Comparison of ENCODE assay signal across 1 cellular context in the genomic region with DNA sequence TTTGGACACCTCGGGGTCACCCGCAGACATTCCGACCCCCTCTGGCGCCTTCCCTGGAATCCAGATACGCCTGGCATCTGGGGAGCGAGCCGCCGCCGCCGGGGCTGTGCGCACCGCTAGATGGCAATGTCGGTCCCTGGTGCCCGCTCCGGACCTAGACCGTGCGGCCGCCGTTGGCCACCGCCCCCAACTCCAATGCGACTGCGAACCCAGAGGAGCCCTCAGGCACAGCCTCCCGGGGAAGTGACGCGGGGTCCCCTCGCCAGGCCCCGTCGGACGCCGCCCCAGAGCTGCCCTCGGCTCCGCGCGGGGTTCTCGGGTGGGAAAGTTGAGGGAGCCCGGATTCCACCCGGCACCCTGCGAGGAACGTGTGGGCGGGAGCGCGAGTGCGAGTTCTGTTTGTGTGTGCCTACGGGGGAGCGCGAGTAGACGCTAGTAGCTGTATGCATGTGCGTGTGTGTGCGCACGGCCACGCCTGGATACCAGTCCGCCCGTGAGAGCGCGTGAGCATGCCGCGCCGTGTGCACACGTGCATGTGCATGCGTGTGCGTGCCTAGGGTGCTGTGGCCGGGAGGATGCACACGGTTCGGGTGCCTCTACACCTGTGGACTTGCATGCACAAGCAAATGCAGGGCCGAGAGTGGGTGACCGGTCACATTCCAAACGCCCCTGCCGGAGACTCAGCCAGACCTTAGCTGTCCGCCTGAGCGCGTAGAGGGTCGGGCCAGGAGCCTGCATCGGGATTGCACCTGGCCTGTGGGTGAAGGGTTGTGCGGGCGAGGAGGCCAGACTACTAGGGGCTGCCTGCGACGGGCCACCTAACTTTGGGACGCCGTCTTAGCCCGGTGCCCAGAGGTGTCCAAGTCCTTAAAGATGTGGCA.
TF ChIP-seq lines count a peak whose summit lies in the region.

No MANE protein-coding gene starts in this region.

TF ChIP-seq in HepG2, 621 proteins besides CTCF, POLR2A, EP300 and RAD21 (continued from another document and continues in another):
- TF ChIP-seq, protein P1, sequence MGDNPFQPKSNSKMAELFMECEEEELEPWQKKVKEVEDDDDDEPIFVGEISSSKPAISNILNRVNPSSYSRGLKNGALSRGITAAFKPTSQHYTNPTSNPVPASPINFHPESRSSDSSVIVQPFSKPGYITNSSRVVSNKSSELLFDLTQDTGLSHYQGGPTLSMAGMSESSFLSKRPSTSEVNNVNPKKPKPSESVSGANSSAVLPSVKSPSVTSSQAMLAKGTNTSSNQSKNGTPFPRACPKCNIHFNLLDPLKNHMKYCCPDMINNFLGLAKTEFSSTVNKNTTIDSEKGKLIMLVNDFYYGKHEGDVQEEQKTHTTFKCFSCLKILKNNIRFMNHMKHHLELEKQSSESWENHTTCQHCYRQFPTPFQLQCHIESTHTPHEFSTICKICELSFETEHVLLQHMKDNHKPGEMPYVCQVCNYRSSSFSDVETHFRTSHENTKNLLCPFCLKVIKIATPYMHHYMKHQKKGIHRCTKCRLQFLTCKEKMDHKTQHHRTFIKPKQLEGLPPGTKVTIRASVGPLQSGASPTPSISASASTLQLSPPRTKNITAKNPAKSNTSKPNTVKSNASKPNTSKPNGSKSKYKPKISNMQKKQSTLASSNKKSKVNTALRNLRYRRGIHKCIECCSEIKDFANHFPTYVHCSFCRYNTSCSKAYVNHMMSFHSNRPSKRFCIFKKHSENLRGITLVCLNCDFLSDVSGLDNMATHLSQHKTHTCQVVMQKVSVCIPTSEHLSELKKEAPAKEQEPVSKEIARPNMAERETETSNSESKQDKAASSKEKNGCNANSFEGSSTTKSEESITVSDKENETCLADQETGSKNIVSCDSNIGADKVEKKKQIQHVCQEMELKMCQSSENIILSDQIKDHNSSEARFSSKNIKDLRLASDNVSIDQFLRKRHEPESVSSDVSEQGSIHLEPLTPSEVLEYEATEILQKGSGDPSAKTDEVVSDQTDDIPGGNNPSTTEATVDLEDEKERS (CRISPR knock-in tag; IDR thresholded peaks at IDR 0.05), result peak; percentile 71; the same call in 1 of the 2 replicates
- TF ChIP-seq ZNF331 (CRISPR knock-in tag; IDR thresholded peaks at IDR 0.05) (peak; percentile 10; the same call in 1 of the 2 replicates), PITX1 (CRISPR knock-in tag; IDR thresholded peaks at IDR 0.05) (peak; percentile 52; the same call in 1 of the 2 replicates), ZNF549 (CRISPR knock-in tag; IDR thresholded peaks at IDR 0.05) (no peak), ARNT2 (CRISPR knock-in tag; IDR thresholded peaks at IDR 0.05; ENCODE audit: low read depth) (peak; percentile 64; the same call in 1 of the 2 replicates), CHD2 (IDR thresholded peaks at IDR 0.05; ENCODE audit: low read depth, low read length) (no peak), ZBTB7B (CRISPR knock-in tag; IDR thresholded peaks at IDR 0.05) (peak; percentile 51; the same call in 1 of the 2 replicates), SKI (IDR thresholded peaks at IDR 0.05; ENCODE audit: partially characterized antibody) (peak; percentile 31), ZNF232 (CRISPR knock-in tag; IDR thresholded peaks at IDR 0.05; ENCODE audit: borderline replicate concordance) (peak; percentile 60; the same call in 1 of the 2 replicates), NFE2 (CRISPR knock-in tag; IDR thresholded peaks at IDR 0.05) (no peak), TEAD3 (CRISPR knock-in tag; optimal IDR thresholded peaks at IDR 0.05; ENCODE audit: borderline replicate concordance) (peak; percentile 46), ZFP36L2 (CRISPR knock-in tag; IDR thresholded peaks at IDR 0.05) (no peak), ZNF850 (CRISPR knock-in tag; conservative IDR thresholded peaks at IDR 0.05) (0 out of 2 replicates have a peak, but pooled peaks have one; percentile 30), SALL1 (CRISPR knock-in tag; IDR thresholded peaks at IDR 0.05) (peak; percentile 61), KLF12 (CRISPR knock-in tag; IDR thresholded peaks at IDR 0.05; ENCODE audit: borderline replicate concordance) (no peak), ZNF24 (IDR thresholded peaks at IDR 0.05) (no peak), POLR2AphosphoS5 (IDR thresholded peaks at IDR 0.05; ENCODE audit: low read depth, low read length) (no peak), ZNF138 (CRISPR knock-in tag; IDR thresholded peaks at IDR 0.05; ENCODE audit: low read depth) (no peak), PHF21A (CRISPR knock-in tag; IDR thresholded peaks at IDR 0.05) (peak; percentile 80)
- TF ChIP-seq, protein P2, sequence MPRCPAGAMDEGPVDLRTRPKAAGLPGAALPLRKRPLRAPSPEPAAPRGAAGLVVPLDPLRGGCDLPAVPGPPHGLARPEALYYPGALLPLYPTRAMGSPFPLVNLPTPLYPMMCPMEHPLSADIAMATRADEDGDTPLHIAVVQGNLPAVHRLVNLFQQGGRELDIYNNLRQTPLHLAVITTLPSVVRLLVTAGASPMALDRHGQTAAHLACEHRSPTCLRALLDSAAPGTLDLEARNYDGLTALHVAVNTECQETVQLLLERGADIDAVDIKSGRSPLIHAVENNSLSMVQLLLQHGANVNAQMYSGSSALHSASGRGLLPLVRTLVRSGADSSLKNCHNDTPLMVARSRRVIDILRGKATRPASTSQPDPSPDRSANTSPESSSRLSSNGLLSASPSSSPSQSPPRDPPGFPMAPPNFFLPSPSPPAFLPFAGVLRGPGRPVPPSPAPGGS (CRISPR knock-in tag; IDR thresholded peaks at IDR 0.05), result no peak; the same call in 1 of the 2 replicates
- TF ChIP-seq, protein P3, sequence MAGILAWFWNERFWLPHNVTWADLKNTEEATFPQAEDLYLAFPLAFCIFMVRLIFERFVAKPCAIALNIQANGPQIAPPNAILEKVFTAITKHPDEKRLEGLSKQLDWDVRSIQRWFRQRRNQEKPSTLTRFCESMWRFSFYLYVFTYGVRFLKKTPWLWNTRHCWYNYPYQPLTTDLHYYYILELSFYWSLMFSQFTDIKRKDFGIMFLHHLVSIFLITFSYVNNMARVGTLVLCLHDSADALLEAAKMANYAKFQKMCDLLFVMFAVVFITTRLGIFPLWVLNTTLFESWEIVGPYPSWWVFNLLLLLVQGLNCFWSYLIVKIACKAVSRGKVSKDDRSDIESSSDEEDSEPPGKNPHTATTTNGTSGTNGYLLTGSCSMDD (CRISPR knock-in tag; IDR thresholded peaks at IDR 0.05), result 0 out of 2 replicates have a peak, but pooled peaks have one; percentile 29
- TF ChIP-seq, protein P4, sequence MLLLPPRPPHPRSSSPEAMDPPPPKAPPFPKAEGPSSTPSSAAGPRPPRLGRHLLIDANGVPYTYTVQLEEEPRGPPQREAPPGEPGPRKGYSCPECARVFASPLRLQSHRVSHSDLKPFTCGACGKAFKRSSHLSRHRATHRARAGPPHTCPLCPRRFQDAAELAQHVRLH (CRISPR knock-in tag; IDR thresholded peaks at IDR 0.05; ENCODE audit: borderline replicate concordance, low read depth), result 0 out of 2 replicates have a peak, but pooled peaks have one; percentile 34
- TF ChIP-seq, protein P5, sequence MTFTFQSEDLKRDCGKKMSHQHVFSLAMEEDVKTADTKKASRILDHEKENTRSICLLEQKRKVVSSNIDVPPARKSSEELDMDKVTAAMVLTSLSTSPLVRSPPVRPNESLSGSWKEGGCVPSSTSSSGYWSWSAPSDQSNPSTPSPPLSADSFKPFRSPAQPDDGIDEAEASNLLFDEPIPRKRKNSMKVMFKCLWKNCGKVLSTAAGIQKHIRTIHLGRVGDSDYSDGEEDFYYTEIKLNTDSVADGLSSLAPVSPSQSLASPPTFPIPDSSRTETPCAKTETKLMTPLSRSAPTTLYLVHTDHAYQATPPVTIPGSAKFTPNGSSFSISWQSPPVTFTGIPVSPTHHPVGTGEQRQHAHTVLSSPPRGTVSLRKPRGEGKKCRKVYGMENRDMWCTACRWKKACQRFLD (CRISPR knock-in tag; IDR thresholded peaks at IDR 0.05; ENCODE audit: borderline replicate concordance), result 0 out of 2 replicates have a peak, but pooled peaks have one; percentile 21
- TF ChIP-seq, protein P6, sequence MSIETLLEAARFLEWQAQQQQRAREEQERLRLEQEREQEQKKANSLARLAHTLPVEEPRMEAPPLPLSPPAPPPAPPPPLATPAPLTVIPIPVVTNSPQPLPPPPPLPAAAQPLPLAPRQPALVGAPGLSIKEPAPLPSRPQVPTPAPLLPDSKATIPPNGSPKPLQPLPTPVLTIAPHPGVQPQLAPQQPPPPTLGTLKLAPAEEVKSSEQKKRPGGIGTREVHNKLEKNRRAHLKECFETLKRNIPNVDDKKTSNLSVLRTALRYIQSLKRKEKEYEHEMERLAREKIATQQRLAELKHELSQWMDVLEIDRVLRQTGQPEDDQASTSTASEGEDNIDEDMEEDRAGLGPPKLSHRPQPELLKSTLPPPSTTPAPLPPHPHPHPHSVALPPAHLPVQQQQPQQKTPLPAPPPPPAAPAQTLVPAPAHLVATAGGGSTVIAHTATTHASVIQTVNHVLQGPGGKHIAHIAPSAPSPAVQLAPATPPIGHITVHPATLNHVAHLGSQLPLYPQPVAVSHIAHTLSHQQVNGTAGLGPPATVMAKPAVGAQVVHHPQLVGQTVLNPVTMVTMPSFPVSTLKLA (IDR thresholded peaks at IDR 0.05), result 0 out of 2 replicates have a peak, but pooled peaks have one; percentile 24
- TF ChIP-seq, protein P7, sequence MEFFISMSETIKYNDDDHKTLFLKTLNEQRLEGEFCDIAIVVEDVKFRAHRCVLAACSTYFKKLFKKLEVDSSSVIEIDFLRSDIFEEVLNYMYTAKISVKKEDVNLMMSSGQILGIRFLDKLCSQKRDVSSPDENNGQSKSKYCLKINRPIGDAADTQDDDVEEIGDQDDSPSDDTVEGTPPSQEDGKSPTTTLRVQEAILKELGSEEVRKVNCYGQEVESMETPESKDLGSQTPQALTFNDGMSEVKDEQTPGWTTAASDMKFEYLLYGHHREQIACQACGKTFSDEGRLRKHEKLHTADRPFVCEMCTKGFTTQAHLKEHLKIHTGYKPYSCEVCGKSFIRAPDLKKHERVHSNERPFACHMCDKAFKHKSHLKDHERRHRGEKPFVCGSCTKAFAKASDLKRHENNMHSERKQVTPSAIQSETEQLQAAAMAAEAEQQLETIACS (CRISPR knock-in tag; IDR thresholded peaks at IDR 0.05), result peak; percentile 24; the same call in 1 of the 2 replicates
- TF ChIP-seq, protein P8, sequence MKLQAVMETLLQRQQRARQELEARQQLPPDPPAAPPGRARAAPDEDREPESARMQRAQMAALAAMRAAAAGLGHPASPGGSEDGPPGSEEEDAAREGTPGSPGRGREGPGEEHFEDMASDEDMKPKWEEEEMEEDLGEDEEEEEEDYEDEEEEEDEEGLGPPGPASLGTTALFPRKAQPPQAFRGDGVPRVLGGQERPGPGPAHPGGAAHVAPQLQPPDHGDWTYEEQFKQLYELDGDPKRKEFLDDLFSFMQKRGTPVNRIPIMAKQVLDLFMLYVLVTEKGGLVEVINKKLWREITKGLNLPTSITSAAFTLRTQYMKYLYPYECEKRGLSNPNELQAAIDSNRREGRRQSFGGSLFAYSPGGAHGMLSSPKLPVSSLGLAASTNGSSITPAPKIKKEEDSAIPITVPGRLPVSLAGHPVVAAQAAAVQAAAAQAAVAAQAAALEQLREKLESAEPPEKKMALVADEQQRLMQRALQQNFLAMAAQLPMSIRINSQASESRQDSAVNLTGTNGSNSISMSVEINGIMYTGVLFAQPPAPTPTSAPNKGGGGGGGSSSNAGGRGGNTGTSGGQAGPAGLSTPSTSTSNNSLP (IDR thresholded peaks at IDR 0.05; ENCODE audit: low read depth, low read length), result no peak
- TF ChIP-seq, protein P9, sequence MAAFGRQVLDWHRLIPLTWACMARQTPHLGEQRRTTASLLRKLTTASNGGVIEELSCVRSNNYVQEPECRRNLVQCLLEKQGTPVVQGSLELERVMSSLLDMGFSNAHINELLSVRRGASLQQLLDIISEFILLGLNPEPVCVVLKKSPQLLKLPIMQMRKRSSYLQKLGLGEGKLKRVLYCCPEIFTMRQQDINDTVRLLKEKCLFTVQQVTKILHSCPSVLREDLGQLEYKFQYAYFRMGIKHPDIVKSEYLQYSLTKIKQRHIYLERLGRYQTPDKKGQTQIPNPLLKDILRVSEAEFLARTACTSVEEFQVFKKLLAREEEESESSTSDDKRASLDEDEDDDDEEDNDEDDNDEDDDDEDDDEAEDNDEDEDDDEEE (CRISPR knock-in tag; IDR thresholded peaks at IDR 0.05), result 0 out of 2 replicates have a peak, but pooled peaks have one; percentile 36
- TF ChIP-seq, protein P10, sequence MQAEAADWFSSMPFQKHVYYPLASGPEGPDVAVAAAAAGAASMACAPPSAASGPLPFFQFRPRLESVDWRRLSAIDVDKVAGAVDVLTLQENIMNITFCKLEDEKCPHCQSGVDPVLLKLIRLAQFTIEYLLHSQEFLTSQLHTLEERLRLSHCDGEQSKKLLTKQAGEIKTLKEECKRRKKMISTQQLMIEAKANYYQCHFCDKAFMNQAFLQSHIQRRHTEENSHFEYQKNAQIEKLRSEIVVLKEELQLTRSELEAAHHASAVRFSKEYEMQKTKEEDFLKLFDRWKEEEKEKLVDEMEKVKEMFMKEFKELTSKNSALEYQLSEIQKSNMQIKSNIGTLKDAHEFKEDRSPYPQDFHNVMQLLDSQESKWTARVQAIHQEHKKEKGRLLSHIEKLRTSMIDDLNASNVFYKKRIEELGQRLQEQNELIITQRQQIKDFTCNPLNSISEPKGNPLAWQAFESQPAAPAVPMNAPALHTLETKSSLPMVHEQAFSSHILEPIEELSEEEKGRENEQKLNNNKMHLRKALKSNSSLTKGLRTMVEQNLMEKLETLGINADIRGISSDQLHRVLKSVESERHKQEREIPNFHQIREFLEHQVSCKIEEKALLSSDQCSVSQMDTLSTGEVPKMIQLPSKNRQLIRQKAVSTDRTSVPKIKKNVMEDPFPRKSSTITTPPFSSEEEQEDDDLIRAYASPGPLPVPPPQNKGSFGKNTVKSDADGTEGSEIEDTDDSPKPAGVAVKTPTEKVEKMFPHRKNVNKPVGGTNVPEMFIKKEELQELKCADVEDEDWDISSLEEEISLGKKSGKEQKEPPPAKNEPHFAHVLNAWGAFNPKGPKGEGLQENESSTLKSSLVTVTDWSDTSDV (CRISPR knock-in tag; IDR thresholded peaks at IDR 0.05), result peak; percentile 43; the same call in 1 of the 2 replicates
- TF ChIP-seq, protein P11, sequence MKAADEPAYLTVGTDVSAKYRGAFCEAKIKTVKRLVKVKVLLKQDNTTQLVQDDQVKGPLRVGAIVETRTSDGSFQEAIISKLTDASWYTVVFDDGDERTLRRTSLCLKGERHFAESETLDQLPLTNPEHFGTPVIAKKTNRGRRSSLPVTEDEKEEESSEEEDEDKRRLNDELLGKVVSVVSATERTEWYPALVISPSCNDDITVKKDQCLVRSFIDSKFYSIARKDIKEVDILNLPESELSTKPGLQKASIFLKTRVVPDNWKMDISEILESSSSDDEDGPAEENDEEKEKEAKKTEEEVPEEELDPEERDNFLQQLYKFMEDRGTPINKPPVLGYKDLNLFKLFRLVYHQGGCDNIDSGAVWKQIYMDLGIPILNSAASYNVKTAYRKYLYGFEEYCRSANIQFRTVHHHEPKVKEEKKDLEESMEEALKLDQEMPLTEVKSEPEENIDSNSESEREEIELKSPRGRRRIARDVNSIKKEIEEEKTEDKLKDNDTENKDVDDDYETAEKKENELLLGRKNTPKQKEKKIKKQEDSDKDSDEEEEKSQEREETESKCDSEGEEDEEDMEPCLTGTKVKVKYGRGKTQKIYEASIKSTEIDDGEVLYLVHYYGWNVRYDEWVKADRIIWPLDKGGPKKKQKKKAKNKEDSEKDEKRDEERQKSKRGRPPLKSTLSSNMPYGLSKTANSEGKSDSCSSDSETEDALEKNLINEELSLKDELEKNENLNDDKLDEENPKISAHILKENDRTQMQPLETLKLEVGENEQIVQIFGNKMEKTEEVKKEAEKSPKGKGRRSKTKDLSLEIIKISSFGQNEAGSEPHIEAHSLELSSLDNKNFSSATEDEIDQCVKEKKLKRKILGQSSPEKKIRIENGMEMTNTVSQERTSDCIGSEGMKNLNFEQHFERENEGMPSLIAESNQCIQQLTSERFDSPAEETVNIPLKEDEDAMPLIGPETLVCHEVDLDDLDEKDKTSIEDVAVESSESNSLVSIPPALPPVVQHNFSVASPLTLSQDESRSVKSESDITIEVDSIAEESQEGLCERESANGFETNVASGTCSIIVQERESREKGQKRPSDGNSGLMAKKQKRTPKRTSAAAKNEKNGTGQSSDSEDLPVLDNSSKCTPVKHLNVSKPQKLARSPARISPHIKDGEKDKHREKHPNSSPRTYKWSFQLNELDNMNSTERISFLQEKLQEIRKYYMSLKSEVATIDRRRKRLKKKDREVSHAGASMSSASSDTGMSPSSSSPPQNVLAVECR (CRISPR knock-in tag; IDR thresholded peaks at IDR 0.05; ENCODE audit: borderline replicate concordance), result peak; percentile 64; the same call in 1 of the 2 replicates
